ENCODE assay signal across 8 cellular contexts in the genomic region with DNA sequence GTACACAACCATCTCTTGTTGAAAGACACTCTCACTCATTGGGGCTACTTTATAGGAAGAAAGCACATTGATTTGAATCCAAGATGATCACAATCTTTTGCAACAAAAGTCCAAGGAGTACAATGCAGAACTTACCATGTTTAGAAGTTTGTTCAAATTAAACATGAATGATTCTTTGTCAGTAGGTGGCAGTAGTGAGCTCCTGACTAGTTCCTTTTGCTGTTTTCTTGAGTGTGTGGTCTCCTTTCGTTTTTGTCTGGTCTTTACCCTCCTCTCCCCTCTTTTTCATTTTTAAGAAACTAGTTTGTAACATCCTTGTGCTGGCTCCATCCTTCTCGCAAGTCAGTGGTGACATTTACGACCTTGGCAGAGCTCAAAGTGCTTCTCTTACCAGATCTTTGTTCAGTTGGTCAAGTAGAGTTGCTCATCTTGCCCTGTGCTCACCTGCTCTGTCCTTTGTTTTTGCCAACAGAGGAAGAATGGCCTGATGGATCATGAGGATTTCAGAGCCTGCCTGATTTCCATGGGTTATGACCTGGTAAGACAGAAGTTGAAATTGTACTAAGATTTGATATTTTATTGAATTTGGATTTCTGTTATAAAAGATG. TPM values are rescaled to one million over a fixed set of nuclear protein-coding genes. Genes with fewer than 3 reads are reported as not detected.
A peak's percentile ranks its signal among the peaks of the same experiment; 100 is the strongest.
DNase-seq lines count a peak whose midpoint lies in the region; ATAC-seq, FAIRE-seq and TF ChIP-seq lines count a peak whose summit lies in the region.

No MANE protein-coding gene starts in this region.

- H4K20me1 ChIP-seq in endothelial cell of umbilical vein (replicated peaks; ENCODE audit: control insufficient read depth, extremely low read depth, insufficient read depth, low read length), result no peaks in the 10 kb centered on the region
- no peaks in the 10 kb centered on the region for H4K20me1 ChIP-seq in neural cell (ENCODE audit: insufficient read depth)

- TF ChIP-seq POLR2A in endothelial cell of umbilical vein (IDR thresholded peaks at IDR 0.05; ENCODE audit: low read depth, low read length), result no peak

- H3K4me1 Mint-ChIP-seq in activated naive CD4-positive, alpha-beta T cell treated with anti-CD3 and anti-CD28 coated beads for 36 hours (ENCODE audit: low read depth), result no peaks in the 10 kb centered on the region

- H3K9me3 ChIP-seq in Panc1 (ENCODE audit: control insufficient read depth, insufficient read depth, low read depth, low read length), result no peaks in the 10 kb centered on the region
- H3K9me3 ChIP-seq in endothelial cell of umbilical vein (replicated peaks; ENCODE audit: control insufficient read depth, insufficient read depth, low read length), result no peaks in the 10 kb centered on the region
- H3K9me3 ChIP-seq in neural cell (ENCODE audit: low read length), result no peaks in the 10 kb centered on the region

- peak; percentile 59 for TF ChIP-seq RAD21 in neural cell (conservative IDR thresholded peaks at IDR 0.05)

- no peaks in the 10 kb centered on the region for H3K9me3 Mint-ChIP-seq in activated naive CD4-positive, alpha-beta T cell treated with anti-CD3 and anti-CD28 coated beads for 36 hours

- intact Hi-C loops in activated naive CD4-positive, alpha-beta T cell treated with anti-CD3 and anti-CD28 coated beads for 36 hours (cut with micrococcal nuclease), result loop anchor here (1.0 to 10.0 kb wide), 7 partner anchors 36 to 803 kb away; partner anchors contain the start of genes MTR and RYR2
- intact Hi-C loops in Panc1 (cut with micrococcal nuclease; ENCODE audit: unreplicated experiment) (no loop called here), endothelial cell of umbilical vein (cut with micrococcal nuclease) (loop anchor here (1.0 to 2.0 kb wide), 3 partner anchors 110 to 803 kb away; no protein-coding TSS in a partner anchor)

- H3K4me3 ChIP-seq in Panc1 (ENCODE audit: low read depth in 2 of 2, low read length in 2 of 2) (no peak overlapping the region), endothelial cell of umbilical vein (replicated peaks in 1 of 3; ENCODE audit: insufficient read depth in 1 of 3, low read depth in 1 of 3, low read length in 3 of 3) (no peak overlapping the region), neural cell (ENCODE audit: low read length) (no peak overlapping the region)

- no peaks in the 10 kb centered on the region for H3K9me1 ChIP-seq in endothelial cell of umbilical vein (replicated peaks; ENCODE audit: control insufficient read depth, extremely low read depth, insufficient read depth, low read length)

- H3K27me3 Mint-ChIP-seq in activated naive CD4-positive, alpha-beta T cell treated with anti-CD3 and anti-CD28 coated beads for 36 hours (ENCODE audit: low read depth), result no peaks in the 10 kb centered on the region

- peak; percentile 7 for DNase-seq in activated naive CD4-positive, alpha-beta T cell treated with anti-CD3 and anti-CD28 coated beads for 36 hours
- no peak for DNase-seq in activated naive CD4-positive, alpha-beta T cell (lab: John Stamatoyannopoulos, UW)
- DNase-seq in Panc1 (ENCODE audit: low read depth, low spot score), result peak; percentile 45
- peak; percentile 51 for DNase-seq in endothelial cell of umbilical vein (ENCODE audit: low read depth, low spot score)
- DNase-seq in GM19240 (ENCODE audit: insufficient read length, low spot score), result no peak

- dilution Hi-C loops in endothelial cell of umbilical vein (cut with MboI; ENCODE audit: extremely low pct_ligation_motif_present, low sequenced_read_pairs), result no loop called here

- H3K79me2 ChIP-seq in endothelial cell of umbilical vein (ENCODE audit: control insufficient read depth, insufficient read depth, low read length), result no peaks in the 10 kb centered on the region
- H3K79me2 ChIP-seq in neural cell (replicated peaks; ENCODE audit: insufficient read depth, low read length), result no peaks in the 10 kb centered on the region

- H2AFZ ChIP-seq in endothelial cell of umbilical vein (ENCODE audit: low read depth, low read length) (peak overlapping the region; percentile 54), neural cell (ENCODE audit: low read depth, low read length) (no peak overlapping the region)

- no peaks in the 10 kb centered on the region for H3K36me3 Mint-ChIP-seq in activated naive CD4-positive, alpha-beta T cell treated with anti-CD3 and anti-CD28 coated beads for 36 hours (ENCODE audit: low read depth)

- no peak overlapping the region for H3K4me3 Mint-ChIP-seq in activated naive CD4-positive, alpha-beta T cell treated with anti-CD3 and anti-CD28 coated beads for 36 hours

- H3K27ac Mint-ChIP-seq in activated naive CD4-positive, alpha-beta T cell treated with anti-CD3 and anti-CD28 coated beads for 36 hours, result no peak overlapping the region

- POLR2A ChIA-PET in Panc1 (lab: Charles Lee), result no interaction called here
- POLR2A ChIA-PET in endothelial cell of umbilical vein (lab: Charles Lee), result no interaction called here

- H3K36me3 ChIP-seq in Panc1 (ENCODE audit: control insufficient read depth, insufficient read depth, low read length) (no peaks in the 10 kb centered on the region), endothelial cell of umbilical vein (ENCODE audit: control insufficient read depth in 2 of 2, extremely low read depth in 1 of 2, insufficient read depth in 2 of 2, low read length in 2 of 2) (no peaks in the 10 kb centered on the region), neural cell (ENCODE audit: insufficient read depth, low read length) (no peaks in the 10 kb centered on the region)

- H3F3A ChIP-seq in neural cell (ENCODE audit: insufficient read depth, low read length, poor library complexity, severe bottlenecking), result no peaks in the 10 kb centered on the region

- TF ChIP-seq EP300 in neural cell (conservative IDR thresholded peaks at IDR 0.05; ENCODE audit: poor library complexity, severe bottlenecking), result no peak

- H3K9ac ChIP-seq in endothelial cell of umbilical vein (replicated peaks; ENCODE audit: extremely low read depth, insufficient read depth, low read length) (no peak overlapping the region), neural cell (ENCODE audit: low read length) (no peak overlapping the region)

- TF ChIP-seq CTCF in Panc1 (IDR thresholded peaks at IDR 0.05) (peak; percentile 81), endothelial cell of umbilical vein (IDR thresholded peaks at IDR 0.05; ENCODE audit: extremely low read depth in 1 of 2, insufficient read depth in 1 of 2, low read depth in 1 of 2, low read length in 2 of 2) (peak; percentile 49 to 62), neural cell (IDR thresholded peaks at IDR 0.05; ENCODE audit: poor library complexity, severe bottlenecking) (peak; percentile 63)

- H3K27ac ChIP-seq in Panc1 (ENCODE audit: low read length) (no peak overlapping the region), endothelial cell of umbilical vein (ENCODE audit: insufficient read depth, low read depth, low read length) (no peak overlapping the region), neural cell (ENCODE audit: low read length) (no peak overlapping the region)

- H3K4me2 ChIP-seq in endothelial cell of umbilical vein (ENCODE audit: insufficient read depth, low read length), result no peak overlapping the region
- no peak overlapping the region for H3K4me2 ChIP-seq in neural cell (ENCODE audit: low read length)

- in situ Hi-C loops in Panc1 (cut with HindIII; ENCODE audit: low pct_unique_long_range_greater_than_20kb, low sequenced_read_pairs), result no loop called here

- no peaks in the 10 kb centered on the region; the same call in 1 of the 2 replicates for H3K4me1 ChIP-seq in Panc1 (ENCODE audit: control insufficient read depth, insufficient read depth, low read length)
- no peaks in the 10 kb centered on the region for H3K4me1 ChIP-seq in endothelial cell of umbilical vein (ENCODE audit: control insufficient read depth, extremely low read depth, insufficient read depth, low read length)

- peak; percentile 48 for ATAC-seq in HG02678 (IDR thresholded peaks at IDR 0.05; ENCODE audit: unreplicated experiment)
- ATAC-seq in Panc1, result peak; percentile 64; the same call in 1 of the 2 replicates
- ATAC-seq in HG03460 (IDR thresholded peaks at IDR 0.05; ENCODE audit: unreplicated experiment), result no peak

- CTCF ChIA-PET in activated naive CD4-positive, alpha-beta T cell treated with anti-CD3 and anti-CD28 coated beads for 36 hours (lab: Charles Lee), result interaction anchor here (0.6 to 4.2 kb wide), 35 partner anchors 8 to 803 kb away, joined by 3 to 31 read pairs (median 5); partner anchors contain the start of gene MTR
- CTCF ChIA-PET in Panc1 (lab: Charles Lee), result interaction anchor here (0.5 to 1.0 kb wide), 5 partner anchors 9 to 682 kb away, joined by 3 to 5 read pairs (median 4); no protein-coding TSS in a partner anchor
- CTCF ChIA-PET in endothelial cell of umbilical vein (lab: Charles Lee), result interaction anchor here (0.6 to 3.9 kb wide), 46 partner anchors 9 to 803 kb away, joined by 3 to 32 read pairs (median 6); partner anchors contain the start of genes HEATR1 and MTR

- peak; percentile 83 for FAIRE-seq in endothelial cell of umbilical vein (lab: Jason Lieb, UNC)

- H3K9me2 ChIP-seq in neural cell (ENCODE audit: insufficient read depth, low read length), result no peaks in the 10 kb centered on the region

- BruUV-seq in Panc1 (replicated peaks; lab: Mats Ljungman, UMichigan) (no TSS peak), endothelial cell of umbilical vein (replicated peaks; lab: Mats Ljungman, UMichigan) (no TSS peak)

- no peaks in the 10 kb centered on the region for H3K27me3 ChIP-seq in Panc1 (ENCODE audit: control insufficient read depth, insufficient read depth, low read length)
- no peaks in the 10 kb centered on the region for H3K27me3 ChIP-seq in endothelial cell of umbilical vein (ENCODE audit: control insufficient read depth in 2 of 2, insufficient read depth in 2 of 2, low read length in 2 of 2)
- no peaks in the 10 kb centered on the region for H3K27me3 ChIP-seq in neural cell (ENCODE audit: insufficient read depth, low read depth, low read length)

TF ChIP-seq in endothelial cell of umbilical vein, 7 proteins besides CTCF, POLR2A, EP300 and RAD21 (continues in another document):
- no peak for TF ChIP-seq FOS (IDR thresholded peaks at IDR 0.05; ENCODE audit: borderline replicate concordance, insufficient read depth, low read length)

RNA-seq across cellular contexts. Expression of gene MTR, which starts 35.7 kb away (rescaled TPM):
- total RNA-seq in activated naive CD4-positive, alpha-beta T cell treated with anti-CD3 and anti-CD28 coated beads for 36 hours, result 10 to 100 TPM; 55.3 to 57.6 TPM
- total RNA-seq in Panc1 (2021; ENCODE audit: unreplicated experiment), result 33.7 TPM
- polyA plus RNA-seq in Panc1 (2012; ENCODE audit: insufficient read length), result 8.0 TPM
- total RNA-seq in endothelial cell of umbilical vein, result 41.8 and 45.2 TPM in 2 replicates
- 5.3 and 6.7 TPM in 2 replicates for polyA plus RNA-seq in endothelial cell of umbilical vein
- 6.9 TPM in 2 replicates for polyA plus RNA-seq in endothelial cell of umbilical vein (2011; cell fraction: cytosol; rRNA removed)
- polyA plus RNA-seq in endothelial cell of umbilical vein (2011; cell fraction: nucleus; rRNA removed), result 27.1 and 27.3 TPM in 2 replicates
- 20.3 and 24.1 TPM in 2 replicates for polyA plus RNA-seq in endothelial cell of umbilical vein (2012)
- polyA minus RNA-seq in endothelial cell of umbilical vein, result 33.6 and 34.1 TPM in 2 replicates
- 15.2 TPM for polyA minus RNA-seq in endothelial cell of umbilical vein (2011; cell fraction: cytosol; rRNA and poly(A)+ RNA removed)
- polyA minus RNA-seq in endothelial cell of umbilical vein (2011; cell fraction: nucleus; rRNA and poly(A)+ RNA removed), result 25.5 and 36.7 TPM in 2 replicates
- polyA plus RNA-seq in neural cell, result 14.1 and 15.0 TPM in 2 replicates
- 19.4 and 19.5 TPM in 2 replicates for polyA minus RNA-seq in neural cell

Comparison
In these comparisons a context has a peak if more than half of its experiments do, and no peak if none do; other contexts are left out.
1. DNase-seq: peak in activated naive CD4-positive, alpha-beta T cell treated with anti-CD3 and anti-CD28 coated beads for 36 hours (single experiment), Panc1 (single experiment) and endothelial cell of umbilical vein (single experiment); none in activated naive CD4-positive, alpha-beta T cell (0 of 4) and GM19240 (single experiment).
2. Peak in every context shown above with its lines, with median percentiles within 50 percentile points of each other: CTCF ChIP-seq.